ENCODE assay signal across 9 cellular contexts in genomic region chr6:110358536-110359148, GRCh38. TPM values are rescaled to one million over a fixed set of nuclear protein-coding genes. Genes with fewer than 3 reads are reported as not detected.
A peak's percentile ranks its signal among the peaks of the same experiment; 100 is the strongest.
DNase-seq lines count a peak whose midpoint lies in the region; ATAC-seq lines count a peak whose summit lies in the region.
"Had no signal": no experiment of that assay in that cellular context is flagged by ENCODE, and none has a peak within 500 bp of the region (broad histone marks: within the 10 kb centered on the region; RNA-seq: fewer than 3 reads in every experiment).

No MANE protein-coding gene starts in this region.

- no peak for DNase-seq in H7
- DNase-seq in immature natural killer cell, result no peak
- no peak for DNase-seq in sciatic nerve (ENCODE audit: low spot score)
- no peak for DNase-seq in NOMO-1 (lab: John Stamatoyannopoulos, UW; ENCODE audit: unreplicated experiment in 2 of 2)
- DNase-seq in activated CD4-positive, alpha-beta T cell treated with anti-CD3 and anti-CD28 coated beads for 4 hours, result no peak

- H3K27me3 ChIP-seq in H7 (ENCODE audit: control insufficient read depth, insufficient read depth, low read length), result peaks cover 25% of the 10 kb centered on the region
- peaks cover 8 to 30% (median 13%) of the 10 kb centered on the region in 3 donors for H3K27me3 ChIP-seq in skeletal muscle tissue (ENCODE audit: control insufficient read depth in 3 of 3, insufficient read depth in 3 of 3, low read length in 3 of 3)

- H3K4me1 ChIP-seq in skeletal muscle tissue (ENCODE audit: control insufficient read depth in 3 of 3, insufficient read depth in 3 of 3, low read length in 3 of 3), result peaks cover 0 to 6% (median 3%) of the 10 kb centered on the region in 3 donors

- ATAC-seq in GM19351 (IDR thresholded peaks at IDR 0.05; ENCODE audit: unreplicated experiment), result no peak
- no peak for ATAC-seq in sciatic nerve

- no peak overlapping the region for H3K27ac Mint-ChIP-seq in activated naive CD8-positive, alpha-beta T cell
- no peak overlapping the region for H3K27ac Mint-ChIP-seq in immature natural killer cell
- H3K27ac Mint-ChIP-seq: T-helper 1 cell treated with Interleukin-12 subunit alpha and Interleukin-12 subunit beta and Interleukin-4 antibody, amounts not matched to agents 30 μg/mL and 1 μg/mL, for 36 hours had no signal

- H3K4me3 Mint-ChIP-seq in activated naive CD8-positive, alpha-beta T cell, result peak overlapping the region; percentile 78
- H3K4me3 Mint-ChIP-seq in immature natural killer cell, result peak overlapping the region in 4 of 5 donors; percentile 38 to 72 (median 61)
- H3K4me3 Mint-ChIP-seq: T-helper 1 cell treated with Interleukin-12 subunit alpha and Interleukin-12 subunit beta and Interleukin-4 antibody, amounts not matched to agents 30 μg/mL and 1 μg/mL, for 36 hours had no signal

- intact Hi-C loops in sciatic nerve (cut with DNase I), result no loop called here

- no peaks in the 10 kb centered on the region for H3K36me3 Mint-ChIP-seq in activated naive CD8-positive, alpha-beta T cell
- H3K36me3 Mint-ChIP-seq in immature natural killer cell, result peaks cover 0 to 3% (median 0%) of the 10 kb centered on the region in 3 donors

- H3K4me1 Mint-ChIP-seq in activated naive CD8-positive, alpha-beta T cell (ENCODE audit: low read depth), result peaks cover 20% of the 10 kb centered on the region
- H3K4me1 Mint-ChIP-seq in immature natural killer cell, result peaks cover 9 to 22% of the 10 kb centered on the region in 2 donors

- H3K9me3 ChIP-seq in skeletal muscle tissue (ENCODE audit: control insufficient read depth in 3 of 3, low read length in 3 of 3), result no peaks in the 10 kb centered on the region

- peaks cover 5% of the 10 kb centered on the region for H3K27me3 Mint-ChIP-seq in activated naive CD8-positive, alpha-beta T cell
- peaks cover 7 to 30% (median 20%) of the 10 kb centered on the region in 3 donors for H3K27me3 Mint-ChIP-seq in immature natural killer cell (ENCODE audit: low read depth in 3 of 3)

- H3K27ac ChIP-seq in skeletal muscle tissue (ENCODE audit: low read depth, low read length), result no peak overlapping the region

- H3K36me3 ChIP-seq in H7 (replicated peaks; ENCODE audit: control insufficient read depth, insufficient read depth, low read length) (no peaks in the 10 kb centered on the region), skeletal muscle tissue (ENCODE audit: control insufficient read depth in 3 of 3, insufficient read depth in 3 of 3, low read length in 3 of 3) (no peaks in the 10 kb centered on the region)

- H3K9me3 Mint-ChIP-seq in activated naive CD8-positive, alpha-beta T cell (ENCODE audit: low read depth), result no peaks in the 10 kb centered on the region
- peaks cover 0 to 8% (median 0%) of the 10 kb centered on the region in 6 donors for H3K9me3 Mint-ChIP-seq in immature natural killer cell
- H3K9me3 Mint-ChIP-seq: T-helper 1 cell treated with Interleukin-12 subunit alpha and Interleukin-12 subunit beta and Interleukin-4 antibody, amounts not matched to agents 30 μg/mL and 1 μg/mL, for 36 hours had no signal

- peak overlapping the region; percentile 60 for H3K4me3 ChIP-seq in H7 (ENCODE audit: insufficient read depth, low read depth, low read length)
- peak overlapping the region; percentile 0 to 66 (median 47) for H3K4me3 ChIP-seq in skeletal muscle tissue (ENCODE audit: low read length in 3 of 3)

- peak overlapping the region in 1 of 3 donors; percentile 73 for H3K9ac ChIP-seq in skeletal muscle tissue (ENCODE audit: low read depth in 1 of 3, low read length in 3 of 3)

RNA-seq across cellular contexts. Expression of gene METTL24, which starts 0.5 kb away (rescaled TPM):
- total RNA-seq in H7 (2014; rRNA removed; shearing (Covaris generic)), result 0.41 and 0.69 TPM in 2 replicates
- 1 to 10 TPM in 1 of 3 donors, under 1 TPM in 1, not detected in 1; 0.81 to 2.8 TPM for polyA plus RNA-seq in immature natural killer cell
- total RNA-seq in skeletal muscle tissue (0.52 TPM), sciatic nerve (2.7 TPM)

RNA-seq across cellular contexts. Expression of gene DDO, which starts 56.7 kb away (rescaled TPM):
- total RNA-seq in H7 (2014; rRNA removed; shearing (Covaris generic)), result not detected in 2 replicates
- under 1 TPM in 1 of 3 donors, not detected in 2; 0.10 TPM for polyA plus RNA-seq in immature natural killer cell
- total RNA-seq in skeletal muscle tissue (4.7 TPM), sciatic nerve (1.3 TPM)
